8 cellular contexts compared by ENCODE assay signal in the genomic region with DNA sequence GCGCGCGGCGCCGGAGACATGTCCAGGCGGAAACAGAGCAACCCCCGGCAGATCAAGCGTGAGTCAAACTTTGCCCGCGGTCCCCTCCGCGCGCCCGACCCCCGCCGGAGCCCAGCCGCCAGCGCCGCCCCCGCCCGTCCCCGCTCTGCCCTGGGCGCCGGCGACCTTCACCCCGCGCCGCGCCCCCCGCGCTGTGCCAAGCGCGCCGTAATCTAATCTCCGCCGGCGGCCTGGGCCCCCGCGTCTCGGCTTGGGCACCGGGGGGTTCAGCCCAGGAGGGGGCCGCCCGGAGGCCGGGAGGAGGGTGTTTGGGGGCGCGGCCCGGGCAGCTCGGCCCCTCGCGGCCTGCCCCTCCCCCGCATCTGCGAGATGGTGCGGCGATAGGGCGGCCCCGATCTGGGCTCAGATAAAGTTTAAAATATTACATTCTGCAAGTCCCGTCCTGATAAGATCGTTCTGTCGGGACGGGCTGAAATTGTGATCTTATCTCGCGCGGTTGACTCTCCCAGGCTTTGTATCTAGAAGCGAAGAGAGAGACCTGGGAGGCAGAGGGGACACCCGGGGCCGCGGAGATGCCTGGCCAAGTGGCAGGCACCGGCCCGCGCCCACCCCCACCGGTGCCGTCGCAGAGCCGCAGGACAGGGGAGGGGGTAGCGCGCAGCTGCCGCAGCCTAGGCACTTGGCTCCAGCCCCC. TPM values are rescaled to one million over a fixed set of nuclear protein-coding genes. Genes with fewer than 3 reads are reported as not detected.
DNase-seq lines count a peak whose midpoint lies in the region; ATAC-seq and TF ChIP-seq lines count a peak whose summit lies in the region.

No MANE protein-coding gene starts in this region.

- no peaks in the 10 kb centered on the region for H3K9me3 ChIP-seq in Peyer's patch
- H3K9me3 ChIP-seq in naive thymus-derived CD4-positive, alpha-beta T cell (ENCODE audit: control insufficient read depth in 2 of 3, low read length in 3 of 3): no peaks in the 10 kb centered on the region

- H3K4me1 Mint-ChIP-seq in dendritic cell treated with granulocyte-macrophage colony-stimulating factor and Interleukin-4, amounts not matched to agents 40 ng/mL and 50 ng/mL, for 4 days (ENCODE audit: low read depth): peaks cover 39% of the 10 kb centered on the region
- peaks cover 21 to 34% (median 28%) of the 10 kb centered on the region in 7 donors for H3K4me1 Mint-ChIP-seq in naive thymus-derived CD4-positive, alpha-beta T cell

- peaks cover 0 to 40% (median 27%) of the 10 kb centered on the region in 4 donors for H3K4me1 ChIP-seq in Peyer's patch
- H3K4me1 ChIP-seq in naive thymus-derived CD4-positive, alpha-beta T cell (ENCODE audit: control insufficient read depth in 2 of 2, insufficient read depth in 2 of 2, low read length in 2 of 2): peaks cover 20 to 29% of the 10 kb centered on the region in 2 donors

- intact Hi-C loops in dendritic cell treated with granulocyte-macrophage colony-stimulating factor and Interleukin-4, amounts not matched to agents 40 ng/mL and 50 ng/mL, for 4 days (cut with micrococcal nuclease): no loop called here
- intact Hi-C loops in naive thymus-derived CD4-positive, alpha-beta T cell (cut with micrococcal nuclease): loop anchor here (1.0 to 10.0 kb wide), 17 partner anchors 23 to 1271 kb away; a partner anchor contains a TSS
- intact Hi-C loops in posterior vena cava (cut with DNase I): no loop called here

- POLR2A ChIA-PET in naive thymus-derived CD4-positive, alpha-beta T cell (lab: Charles Lee): interaction anchor here (0.7 to 1.8 kb wide), 7 partner anchors 9 to 178 kb away, joined by 3 to 5 read pairs (median 3); a partner anchor contains a TSS

- H3K27me3 ChIP-seq in Peyer's patch: no peaks in the 10 kb centered on the region
- no peaks in the 10 kb centered on the region for H3K27me3 ChIP-seq in naive thymus-derived CD4-positive, alpha-beta T cell (ENCODE audit: control insufficient read depth in 2 of 2, insufficient read depth in 2 of 2, low read length in 2 of 2)

- H3K27ac ChIP-seq in Peyer's patch: peak overlapping the region; percentile 66 to 92 (median 78)
- peak overlapping the region; percentile 66 for H3K27ac ChIP-seq in naive thymus-derived CD4-positive, alpha-beta T cell (ENCODE audit: low read depth, low read length)

- ATAC-seq in GM19397 (IDR thresholded peaks at IDR 0.05; ENCODE audit: unreplicated experiment) (peak; percentile 0), GM18868 (IDR thresholded peaks at IDR 0.05; ENCODE audit: unreplicated experiment) (no peak), GM18520 (IDR thresholded peaks at IDR 0.05; ENCODE audit: unreplicated experiment) (no peak)
- ATAC-seq in naive thymus-derived CD4-positive, alpha-beta T cell: no peak

- no peaks in the 10 kb centered on the region for H3K36me3 ChIP-seq in Peyer's patch
- H3K36me3 ChIP-seq in naive thymus-derived CD4-positive, alpha-beta T cell (ENCODE audit: control insufficient read depth in 2 of 3, insufficient read depth in 3 of 3, low read length in 3 of 3): no peaks in the 10 kb centered on the region

- DNase-seq in Peyer's patch: peak in 1 of 3 donors; percentile 63
- DNase-seq in naive thymus-derived CD4-positive, alpha-beta T cell: peak in 2 of 9 donors; percentile 29 to 50
- DNase-seq in posterior vena cava (ENCODE audit: low spot score): no peak
- no peak for DNase-seq in D341Med (ENCODE audit: low spot score)

- CTCF ChIA-PET in naive thymus-derived CD4-positive, alpha-beta T cell (lab: Charles Lee): no interaction called here

- H3K27me3 Mint-ChIP-seq in dendritic cell treated with granulocyte-macrophage colony-stimulating factor and Interleukin-4, amounts not matched to agents 40 ng/mL and 50 ng/mL, for 4 days: peaks cover 78% of the 10 kb centered on the region
- peaks cover 0 to 6% (median 0%) of the 10 kb centered on the region in 5 donors for H3K27me3 Mint-ChIP-seq in naive thymus-derived CD4-positive, alpha-beta T cell

- no peak for TF ChIP-seq POLR2A in Peyer's patch (IDR thresholded peaks at IDR 0.05)

- peak overlapping the region; percentile 64 to 95 (median 72) for H3K4me3 ChIP-seq in Peyer's patch
- peak overlapping the region; percentile 91 for H3K4me3 ChIP-seq in naive thymus-derived CD4-positive, alpha-beta T cell (ENCODE audit: low read length)

- H3K36me3 Mint-ChIP-seq in dendritic cell treated with granulocyte-macrophage colony-stimulating factor and Interleukin-4, amounts not matched to agents 40 ng/mL and 50 ng/mL, for 4 days (ENCODE audit: low read depth): peaks cover 6% of the 10 kb centered on the region
- no peaks in the 10 kb centered on the region for H3K36me3 Mint-ChIP-seq in naive thymus-derived CD4-positive, alpha-beta T cell

- peak overlapping the region; percentile 71 for H3K4me3 Mint-ChIP-seq in dendritic cell treated with granulocyte-macrophage colony-stimulating factor and Interleukin-4, amounts not matched to agents 40 ng/mL and 50 ng/mL, for 4 days
- H3K4me3 Mint-ChIP-seq in naive thymus-derived CD4-positive, alpha-beta T cell: peak overlapping the region; percentile 69 to 100 (median 92)

- H3K9me3 Mint-ChIP-seq in dendritic cell treated with granulocyte-macrophage colony-stimulating factor and Interleukin-4, amounts not matched to agents 40 ng/mL and 50 ng/mL, for 4 days: no peaks in the 10 kb centered on the region
- H3K9me3 Mint-ChIP-seq in naive thymus-derived CD4-positive, alpha-beta T cell: peaks cover 0 to 3% (median 0%) of the 10 kb centered on the region in 11 donors

- no peak overlapping the region for H3K27ac Mint-ChIP-seq in dendritic cell treated with granulocyte-macrophage colony-stimulating factor and Interleukin-4, amounts not matched to agents 40 ng/mL and 50 ng/mL, for 4 days
- H3K27ac Mint-ChIP-seq in naive thymus-derived CD4-positive, alpha-beta T cell: peak overlapping the region in 2 of 9 donors; percentile 93 to 98

- no peak for TF ChIP-seq CTCF in Peyer's patch (IDR thresholded peaks at IDR 0.05)

RNA-seq across cellular contexts. Expression of a gene that starts 0.7 kb away (rescaled TPM):
- total RNA-seq in Peyer's patch (1 to 10 TPM; 3.0 to 7.9 (median 4.9) TPM), posterior vena cava (1 to 10 TPM; 4.0 to 4.3 TPM)
- 10 to 100 TPM; 13.2 to 28.1 (median 18.1) TPM for total RNA-seq in naive thymus-derived CD4-positive, alpha-beta T cell
- polyA plus RNA-seq in naive thymus-derived CD4-positive, alpha-beta T cell: under 1 TPM; 0.15 to 0.16 TPM

Comparison
In these comparisons a context has a peak if more than half of its experiments do, and no peak if none do; other contexts are left out.
1. intact Hi-C loops: an anchor here in naive thymus-derived CD4-positive, alpha-beta T cell (1.0 to 10.0 kb wide); none called in dendritic cell treated with granulocyte-macrophage colony-stimulating factor and Interleukin-4, amounts not matched to agents 40 ng/mL and 50 ng/mL, for 4 days and posterior vena cava.